8 cellular contexts compared by ENCODE assay signal in the genomic region with DNA sequence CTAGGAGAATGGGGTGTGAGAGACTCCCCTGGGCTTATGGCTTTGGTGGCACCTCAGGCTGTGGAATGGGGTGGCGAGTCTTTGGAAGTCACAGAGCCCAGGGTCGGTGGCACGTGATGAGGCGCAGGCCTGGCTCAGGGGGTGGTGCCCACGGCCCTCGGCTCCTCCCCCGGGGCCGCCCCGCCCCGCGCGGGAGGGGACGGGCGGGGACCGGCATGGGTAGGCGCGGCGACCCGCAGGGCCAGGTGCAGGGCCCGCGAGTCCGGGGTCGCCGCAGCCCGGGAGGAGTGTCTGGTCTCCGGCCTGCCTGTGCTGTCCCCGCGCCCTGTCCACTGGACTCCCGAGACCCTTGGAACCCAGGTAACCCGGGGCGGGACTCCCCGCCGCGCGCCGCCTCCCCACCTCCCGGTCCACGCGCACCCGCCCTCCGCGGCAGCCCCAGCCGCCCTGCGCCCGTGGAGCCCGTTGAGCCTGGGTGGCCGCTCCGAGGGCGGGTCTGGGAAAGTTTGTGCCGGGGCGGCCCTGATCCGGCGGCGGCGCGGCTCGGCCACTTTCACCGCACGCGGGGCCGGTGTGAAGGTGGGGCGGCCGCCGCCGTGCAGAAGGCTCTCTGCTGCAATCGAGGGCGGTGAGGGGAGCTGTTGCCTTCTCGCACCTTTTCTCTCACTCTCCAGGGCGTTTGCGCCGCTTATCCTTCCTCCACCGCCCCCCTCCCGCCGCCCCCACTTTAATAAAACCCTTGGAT. TPM values are rescaled to one million over a fixed set of nuclear protein-coding genes. Genes with fewer than 3 reads are reported as not detected.
DNase-seq lines count a peak whose midpoint lies in the region; ATAC-seq and TF ChIP-seq lines count a peak whose summit lies in the region.

A gene with protein sequence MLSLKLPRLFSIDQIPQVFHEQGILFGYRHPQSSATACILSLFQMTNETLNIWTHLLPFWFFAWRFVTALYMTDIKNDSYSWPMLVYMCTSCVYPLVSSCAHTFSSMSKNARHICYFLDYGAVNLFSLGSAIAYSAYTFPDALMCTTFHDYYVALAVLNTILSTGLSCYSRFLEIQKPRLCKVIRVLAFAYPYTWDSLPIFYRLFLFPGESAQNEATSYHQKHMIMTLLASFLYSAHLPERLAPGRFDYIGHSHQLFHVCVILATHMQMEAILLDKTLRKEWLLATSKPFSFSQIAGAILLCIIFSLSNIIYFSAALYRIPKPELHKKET (plus strand): TSS at position 216 of the 745 bp plus-strand sequence. CDS start 61,169 bp downstream, outside the sequence.

- H3K4me1 ChIP-seq in HAP-1, result peaks cover 14% of the 10 kb centered on the region
- peaks cover 7% of the 10 kb centered on the region for H3K4me1 ChIP-seq in fibroblast of lung (ENCODE audit: control insufficient read depth, extremely low read depth, insufficient read depth, low read length)

- H3K4me1 Mint-ChIP-seq in T-cell, result peaks cover 3 to 9% (median 8%) of the 10 kb centered on the region in 3 donors
- H3K4me1 Mint-ChIP-seq in neural crest cell, result no peaks in the 10 kb centered on the region

- H2AFZ ChIP-seq in fibroblast of lung (ENCODE audit: low read length), result peak within 1 kb of the TSS; percentile 45

- no peak within 1 kb of the TSS for H3K27ac ChIP-seq in fibroblast of lung (ENCODE audit: insufficient read depth, low read length)

- ATAC-seq in T-cell (replicated peaks in 1 of 4) (peak; percentile 31 to 59 (median 37)), GM18870 (IDR thresholded peaks at IDR 0.05; ENCODE audit: unreplicated experiment) (no peak)

- no peaks in the 10 kb centered on the region for H3K79me2 ChIP-seq in fibroblast of lung (ENCODE audit: control insufficient read depth, insufficient read depth, low read length)

- H3K27me3 Mint-ChIP-seq in T-cell, result peaks cover 58 to 68% of the 10 kb centered on the region in 2 donors
- H3K27me3 Mint-ChIP-seq in neural crest cell (ENCODE audit: low read depth), result peaks cover 80% of the 10 kb centered on the region

- peak within 1 kb of the TSS; percentile 56 for H3K4me3 ChIP-seq in AG04449 (ENCODE audit: low read depth, low read length)
- H3K4me3 ChIP-seq in HAP-1, result peak within 1 kb of the TSS; percentile 42
- H3K4me3 ChIP-seq in fibroblast of lung (replicated peaks in 1 of 4; ENCODE audit: control extremely low read depth in 1 of 4, insufficient read depth in 1 of 4, low read depth in 3 of 4, low read length in 4 of 4), result peak within 1 kb of the TSS in 3 of 4 experiments; percentile 42 to 62 (median 57)

- H3K9me3 ChIP-seq in HAP-1 (no peaks in the 10 kb centered on the region), fibroblast of lung (ENCODE audit: control insufficient read depth, insufficient read depth, low read depth, low read length) (no peaks in the 10 kb centered on the region)

- H3K27me3 ChIP-seq in HAP-1 (ENCODE audit: low read depth) (no peaks in the 10 kb centered on the region; the same call in 1 of the 2 replicates), fibroblast of lung (ENCODE audit: control insufficient read depth, insufficient read depth, low read length) (no peaks in the 10 kb centered on the region)

- H3K4me3 Mint-ChIP-seq in T-cell (peak within 1 kb of the TSS; percentile 31 to 67 (median 50)), neural crest cell (peak within 1 kb of the TSS; percentile 53)

- H3K27ac Mint-ChIP-seq in T-cell, result no peak within 1 kb of the TSS
- no peak within 1 kb of the TSS for H3K27ac Mint-ChIP-seq in neural crest cell (ENCODE audit: unreplicated experiment)

- POLR2A ChIA-PET in AG04449 (lab: Yijun Ruan, JAX) (no interaction called here), T-cell (lab: Charles Lee) (no interaction called here)

- H3K36me3 Mint-ChIP-seq in T-cell (no peaks in the 10 kb centered on the region), neural crest cell (ENCODE audit: low read depth) (no peaks in the 10 kb centered on the region)

- peak within 1 kb of the TSS; percentile 59 for H3K9ac ChIP-seq in fibroblast of lung (ENCODE audit: insufficient read depth, low read length)

- TF ChIP-seq CTCF in AG04449 (IDR thresholded peaks at IDR 0.05; ENCODE audit: insufficient read depth, low read length, missing control alignments), result no peak
- TF ChIP-seq CTCF in fibroblast of lung (conservative IDR thresholded peaks at IDR 0.05 in 1 of 2, IDR thresholded peaks at IDR 0.05 in 1 of 2; ENCODE audit: low read depth in 1 of 2, low read length in 2 of 2), result no peak
- no peak for TF ChIP-seq CTCF in neural crest cell (conservative IDR thresholded peaks at IDR 0.05)

- CTCF ChIA-PET in AG04449 (lab: Yijun Ruan, JAX), result interaction anchor here (1.4 kb wide), 1 partner anchor 10 kb away, joined by 3 read pairs; no protein-coding TSS in a partner anchor
- CTCF ChIA-PET in T-cell (lab: Charles Lee), result no interaction called here

- peak within 1 kb of the TSS; percentile 83 for H3K4me2 ChIP-seq in fibroblast of lung (ENCODE audit: extremely low read depth, insufficient read depth, low read length)

- no peaks in the 10 kb centered on the region for H3K36me3 ChIP-seq in HAP-1 (replicated peaks)
- no peaks in the 10 kb centered on the region for H3K36me3 ChIP-seq in fibroblast of lung (ENCODE audit: control insufficient read depth, insufficient read depth, low read length)

- no peak for DNase-seq in AG04449 (ENCODE audit: low read depth, low spot score)
- DNase-seq in HAP-1 (ENCODE audit: low spot score in 2 of 2), result peak; percentile 76 to 88
- peak in 2 of 34 experiments; percentile 4 to 8 for DNase-seq in T-cell
- DNase-seq in fibroblast of lung (ENCODE audit: low read depth in 2 of 2), result no peak
- no peak for DNase-seq in neural crest cell (ENCODE audit: low read depth, low spot score)
- DNase-seq in NCI-H2107 (lab: John Stamatoyannopoulos, UW), result no peak
- DNase-seq in cortex of kidney (lab: John Stamatoyannopoulos, UW), result no peak

- H3K9me3 Mint-ChIP-seq in T-cell (no peaks in the 10 kb centered on the region), neural crest cell (no peaks in the 10 kb centered on the region)

- H4K20me1 ChIP-seq in fibroblast of lung (ENCODE audit: control insufficient read depth, extremely low read depth, insufficient read depth, low read length), result no peaks in the 10 kb centered on the region

- in situ Hi-C loops in HAP-1 (cut with MboI; ENCODE audit: low sequenced_read_pairs), result no loop called here

RNA-seq across cellular contexts. Expression of the gene that starts here (rescaled TPM):
- total RNA-seq in T-cell, result under 1 TPM in 3 of 5 donors, not detected in 2; 0.03 to 0.07 (median 0.06) TPM
- total RNA-seq in fibroblast of lung, result 9.8 and 16.2 TPM in 2 replicates
- 6.0 and 20.8 TPM in 2 replicates for polyA plus RNA-seq in fibroblast of lung
- polyA plus RNA-seq in fibroblast of lung (2012), result 3.8 and 12.3 TPM in 2 replicates
- 10.4 and 64.3 TPM in 2 replicates for polyA minus RNA-seq in fibroblast of lung (ENCODE audit: low replicate concordance)
- 0.16 and 0.21 TPM in 2 replicates for total RNA-seq in neural crest cell

Comparison
In these comparisons a context has a peak if more than half of its experiments do, and no peak if none do; other contexts are left out.
1. Peak in ATAC-seq in T-cell; RNA of the gene not detected or under 1 TPM.
2. DNase-seq: peak in HAP-1 (2 of 2); none in AG04449 (single experiment), fibroblast of lung (0 of 2), neural crest cell (single experiment), NCI-H2107 (single experiment) and cortex of kidney (single experiment).
3. Peak in every context shown above with its lines, with median percentiles within 50 percentile points of each other: H3K4me3 ChIP-seq.